ENCODE assay signal across 26 cellular contexts in the genomic region with DNA sequence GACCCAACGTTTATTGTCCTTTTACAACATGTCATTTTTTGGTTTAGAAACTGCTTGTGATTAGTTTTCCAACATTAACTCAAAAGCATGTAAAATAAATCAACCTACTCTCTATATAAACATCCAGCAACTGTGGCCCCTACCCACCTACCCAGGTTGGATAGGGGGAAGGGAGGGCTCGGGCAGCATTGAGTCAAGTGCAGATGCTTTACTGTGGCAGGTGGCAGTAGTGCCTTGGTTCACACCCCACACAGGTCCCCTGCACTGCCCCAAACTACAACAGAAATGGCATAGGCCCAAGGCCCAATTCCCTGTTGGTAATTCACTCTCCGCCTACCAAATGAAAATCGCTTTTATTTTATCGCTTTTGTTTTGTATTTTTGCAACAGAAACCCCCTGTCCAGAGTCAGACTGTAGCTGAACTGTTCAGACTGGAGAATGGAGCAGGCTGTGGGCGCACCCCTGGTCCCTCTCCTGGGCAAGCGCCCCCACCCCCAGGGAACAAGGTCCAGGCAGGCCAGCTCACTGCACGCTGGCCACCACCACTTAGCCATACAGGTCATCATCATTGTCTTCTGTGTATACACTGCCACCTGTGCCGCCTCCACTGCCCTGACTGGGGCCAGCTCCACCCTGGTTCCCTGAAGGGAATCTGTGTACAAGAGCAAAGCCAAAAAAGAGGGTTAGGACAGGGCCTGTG. TPM values are rescaled to one million over a fixed set of nuclear protein-coding genes. Genes with fewer than 3 reads are reported as not detected.
DNase-seq lines count a peak whose midpoint lies in the region; ATAC-seq, FAIRE-seq and TF ChIP-seq lines count a peak whose summit lies in the region.
"Had no signal": no experiment of that assay in that cellular context is flagged by ENCODE, and none has a peak within 500 bp of the region (broad histone marks: within the 10 kb centered on the region; RNA-seq: fewer than 3 reads in every experiment).

No MANE protein-coding gene starts in this region.

- H2BK5ac ChIP-seq in IMR-90 (ENCODE audit: low read depth, low read length, poor library complexity, severe bottlenecking) = no peak overlapping the region

- H3K9me1 ChIP-seq in IMR-90 (ENCODE audit: insufficient read depth, low read length) = peaks cover 10% of the 10 kb centered on the region

- H2AK9ac ChIP-seq in IMR-90 (replicated peaks; ENCODE audit: low read depth, low read length, poor library complexity) = no peak overlapping the region

- H3K79me1 ChIP-seq in IMR-90 (ENCODE audit: low read depth in 1 of 2, low read length in 2 of 2) = peaks cover 33 to 44% of the 10 kb centered on the region in 2 experiments

- H2AFZ ChIP-seq in IMR-90 (replicated peaks; ENCODE audit: low read length, poor library complexity) = no peak overlapping the region

- peaks cover 17% of the 10 kb centered on the region; the same call in 1 of the 2 replicates for H4K20me1 ChIP-seq in IMR-90 (ENCODE audit: insufficient read depth, low read length)

- H2BK120ac ChIP-seq in IMR-90 (ENCODE audit: low read depth, low read length) = no peak overlapping the region

- H4K5ac ChIP-seq in IMR-90 (ENCODE audit: low read depth, low read length) = no peak overlapping the region

- dilution Hi-C loops in IMR-90 (cut with HindIII; ENCODE audit: low sequenced_read_pairs, unreplicated experiment) = no loop called here

- FAIRE-seq in bronchial epithelial cell (lab: Jason Lieb, UNC) = peak; percentile 7
- FAIRE-seq: frontal cortex had no signal

- H3K27me3 Mint-ChIP-seq in activated naive CD4-positive, alpha-beta T cell treated with anti-CD3 and anti-CD28 coated beads, Interleukin-2, amount 50 U/mL, for 24 hours = no peaks in the 10 kb centered on the region
- H3K27me3 Mint-ChIP-seq in activated naive CD4-positive, alpha-beta T cell treated with anti-CD3 and anti-CD28 coated beads, Interleukin-2, amount 10 ng/mL, durations not matched to agents 7 days and 5 days = no peaks in the 10 kb centered on the region

- TF ChIP-seq CTCF in IMR-90 (conservative IDR thresholded peaks at IDR 0.05; ENCODE audit: low read depth, low read length) = no peak
- TF ChIP-seq CTCF in bronchial epithelial cell (IDR thresholded peaks at IDR 0.05; ENCODE audit: insufficient read depth, low read length, severe bottlenecking) = no peak
- no peak for TF ChIP-seq CTCF in stomach (IDR thresholded peaks at IDR 0.05)

- ATAC-seq in IMR-90 (ENCODE audit: low read depth) (no peak), sciatic nerve (peak; percentile 20), HG02623 (IDR thresholded peaks at IDR 0.05; ENCODE audit: unreplicated experiment) (no peak)

- POLR2A ChIA-PET in IMR-90 (lab: Charles Lee; ENCODE audit: unreplicated experiment) = no interaction called here

- no peak for TF ChIP-seq POLR2A in IMR-90 (IDR thresholded peaks at IDR 0.05; ENCODE audit: low read depth, low read length)
- TF ChIP-seq POLR2A in stomach (IDR thresholded peaks at IDR 0.05) = no peak

- H2BK15ac ChIP-seq in IMR-90 (ENCODE audit: low read depth, low read length) = no peak overlapping the region

- H3K27ac ChIP-seq in IMR-90 (ENCODE audit: insufficient read depth, low read length) = no peak overlapping the region
- H3K27ac ChIP-seq in stomach = no peak overlapping the region
- H3K27ac ChIP-seq: dorsolateral prefrontal cortex, prostate gland, skin epidermis had no signal

- H4K8ac ChIP-seq in IMR-90 (ENCODE audit: low read depth in 2 of 2, low read length in 2 of 2) = no peak overlapping the region

- no peak overlapping the region for H3K56ac ChIP-seq in IMR-90 (ENCODE audit: extremely low read depth, insufficient read depth, low read length)

- in situ Hi-C loops in IMR-90 (cut with MboI; ENCODE audit: low sequenced_read_pairs) = no loop called here

- no peak for DNase-seq in activated naive CD4-positive, alpha-beta T cell treated with anti-CD3 and anti-CD28 coated beads, Interleukin-2, amount 10 ng/mL, durations not matched to agents 7 days and 5 days
- DNase-seq in IMR-90 (no peak), bronchial epithelial cell (ENCODE audit: low read depth) (no peak), sciatic nerve (ENCODE audit: low spot score) (no peak), stomach (no peak), SK-N-DZ (ENCODE audit: low spot score) (no peak)
- DNase-seq: activated CD4-positive, alpha-beta T cell treated with anti-CD3 and anti-CD28 coated beads, Interleukin-2, amount 50 U/mL, for 48 hours; activated T-cell treated with anti-CD3 and anti-CD28 coated beads, Interleukin-2, amount 50 U/mL, for 4 hours; dorsolateral prefrontal cortex; erythroblast; hypothalamus; islet precursor cell; KG1; mesendoderm; NCI-H2029; NCI-H446; NK-92 treated with Interleukin-12 subunit alpha and Interleukin-12 subunit beta, amount 100 ng/mL, for 24 hours; stimulated activated CD4-positive, alpha-beta T cell treated with anti-CD3 and anti-CD28 coated beads, Interleukin-4, amount 100 ng/mL, for 24 hours; substantia nigra; SW 1271 had no signal

- no peak overlapping the region for H3K4me3 Mint-ChIP-seq in activated naive CD4-positive, alpha-beta T cell treated with anti-CD3 and anti-CD28 coated beads, Interleukin-2, amount 50 U/mL, for 24 hours
- no peak overlapping the region for H3K4me3 Mint-ChIP-seq in activated naive CD4-positive, alpha-beta T cell treated with anti-CD3 and anti-CD28 coated beads, Interleukin-2, amount 10 ng/mL, durations not matched to agents 7 days and 5 days
- H3K4me3 Mint-ChIP-seq: activated T-cell treated with anti-CD3 and anti-CD28 coated beads, Interleukin-2, amount 50 U/mL, for 4 hours; CD14-positive monocyte had no signal

- peak overlapping the region; percentile 83 for H3K27ac Mint-ChIP-seq in activated naive CD4-positive, alpha-beta T cell treated with anti-CD3 and anti-CD28 coated beads, Interleukin-2, amount 50 U/mL, for 24 hours
- no peak overlapping the region for H3K27ac Mint-ChIP-seq in activated naive CD4-positive, alpha-beta T cell treated with anti-CD3 and anti-CD28 coated beads, Interleukin-2, amount 10 ng/mL, durations not matched to agents 7 days and 5 days

- no peak overlapping the region for H3K4me2 ChIP-seq in IMR-90 (ENCODE audit: low read depth, low read length)

- H3K23ac ChIP-seq in IMR-90 (ENCODE audit: low read depth, low read length) = no peak overlapping the region

- BruUV-seq in IMR-90 (replicated peaks; lab: Mats Ljungman, UMichigan) = TSS peak; percentile 57

- H3K4me1 ChIP-seq in IMR-90 (ENCODE audit: control insufficient read depth, insufficient read depth, low read length) (no peaks in the 10 kb centered on the region), stomach (no peaks in the 10 kb centered on the region)
- H3K4me1 ChIP-seq: prostate gland had no signal

- no peaks in the 10 kb centered on the region for H3K4me1 Mint-ChIP-seq in activated naive CD4-positive, alpha-beta T cell treated with anti-CD3 and anti-CD28 coated beads, Interleukin-2, amount 50 U/mL, for 24 hours
- no peaks in the 10 kb centered on the region for H3K4me1 Mint-ChIP-seq in activated naive CD4-positive, alpha-beta T cell treated with anti-CD3 and anti-CD28 coated beads, Interleukin-2, amount 10 ng/mL, durations not matched to agents 7 days and 5 days
- H3K4me1 Mint-ChIP-seq: CD14-positive monocyte had no signal

- H3K27me3 ChIP-seq in IMR-90 (ENCODE audit: control insufficient read depth, insufficient read depth, low read length) = no peaks in the 10 kb centered on the region
- no peaks in the 10 kb centered on the region for H3K27me3 ChIP-seq in bronchial epithelial cell (ENCODE audit: control insufficient read depth, insufficient read depth, low read length)
- no peaks in the 10 kb centered on the region for H3K27me3 ChIP-seq in stomach
- H3K27me3 ChIP-seq: dorsolateral prefrontal cortex had no signal

- H3K4me3 ChIP-seq in IMR-90 (ENCODE audit: insufficient read depth, low read depth, low read length) (no peak overlapping the region), bronchial epithelial cell (ENCODE audit: low read depth, low read length) (no peak overlapping the region), stomach (no peak overlapping the region)
- H3K4me3 ChIP-seq: dorsolateral prefrontal cortex, prostate gland, skin epidermis had no signal

- H2AK5ac ChIP-seq in IMR-90 (ENCODE audit: low read depth, low read length) = no peak overlapping the region

- H3K36me3 ChIP-seq in IMR-90 (ENCODE audit: control insufficient read depth, insufficient read depth, low read length) (peaks cover 64% of the 10 kb centered on the region), bronchial epithelial cell (ENCODE audit: control insufficient read depth, insufficient read depth, low read length) (peaks cover 38% of the 10 kb centered on the region), stomach (peaks cover 75 to 100% (median 99%) of the 10 kb centered on the region in 4 donors)

- H3K36me3 Mint-ChIP-seq in activated naive CD4-positive, alpha-beta T cell treated with anti-CD3 and anti-CD28 coated beads, Interleukin-2, amount 50 U/mL, for 24 hours = peaks cover 20% of the 10 kb centered on the region
- H3K36me3 Mint-ChIP-seq in activated naive CD4-positive, alpha-beta T cell treated with anti-CD3 and anti-CD28 coated beads, Interleukin-2, amount 10 ng/mL, durations not matched to agents 7 days and 5 days = peaks cover 71% of the 10 kb centered on the region

- TF ChIP-seq EP300 in stomach (IDR thresholded peaks at IDR 0.05) = no peak

- WGBS in IMR-90 (ENCODE audit: extremely low coverage in 2 of 2, insufficient read length in 1 of 2), 2 experiments = 93% methylated on average over 3 of the region's 9 CpGs; no CpG with 5 or more reads in 1 of the 2 experiments
- WGBS in stomach, 5 donors = 91 to 96% (median 94%) methylated on average over 8 to 9 of the region's 9 CpGs

- H3K4ac ChIP-seq in IMR-90 (ENCODE audit: low read depth, low read length) = no peak overlapping the region

- no peaks in the 10 kb centered on the region for H3K9me3 Mint-ChIP-seq in activated naive CD4-positive, alpha-beta T cell treated with anti-CD3 and anti-CD28 coated beads, Interleukin-2, amount 50 U/mL, for 24 hours
- no peaks in the 10 kb centered on the region for H3K9me3 Mint-ChIP-seq in activated naive CD4-positive, alpha-beta T cell treated with anti-CD3 and anti-CD28 coated beads, Interleukin-2, amount 10 ng/mL, durations not matched to agents 7 days and 5 days
- H3K9me3 Mint-ChIP-seq: activated T-cell treated with anti-CD3 and anti-CD28 coated beads, Interleukin-2, amount 50 U/mL, for 4 hours; CD14-positive monocyte had no signal

- no peak overlapping the region for H3K9ac ChIP-seq in IMR-90 (ENCODE audit: low read depth, low read length)

- CTCF ChIA-PET in activated naive CD4-positive, alpha-beta T cell treated with anti-CD3 and anti-CD28 coated beads, Interleukin-2, amount 10 ng/mL, durations not matched to agents 7 days and 5 days (lab: Charles Lee) = interaction anchor here (0.7 to 1.3 kb wide), 2 partner anchors 15 to 157 kb away, joined by 3 to 4 read pairs; no protein-coding TSS in a partner anchor
- CTCF ChIA-PET in IMR-90 (lab: Yijun Ruan, JAX) = no interaction called here

- no peak overlapping the region for H3K18ac ChIP-seq in IMR-90 (ENCODE audit: low read depth, low read length)

- H4K91ac ChIP-seq in IMR-90 (ENCODE audit: insufficient read depth, low read depth, low read length) = no peak overlapping the region

- intact Hi-C loops in IMR-90 (cut with micrococcal nuclease) (no loop called here), sciatic nerve (cut with DNase I) (no loop called here), stomach (cut with DNase I; ENCODE audit: low total_unique reads) (no loop called here)

- no peak for TF ChIP-seq RAD21 in IMR-90 (IDR thresholded peaks at IDR 0.05; ENCODE audit: low read length)

- H3K9me3 ChIP-seq in IMR-90 (ENCODE audit: control insufficient read depth, insufficient read depth, low read length) (no peaks in the 10 kb centered on the region), stomach (no peaks in the 10 kb centered on the region)
- H3K9me3 ChIP-seq: prostate gland had no signal

- no peak overlapping the region for H3K14ac ChIP-seq in IMR-90 (replicated peaks; ENCODE audit: low read depth, low read length)

- H2BK20ac ChIP-seq in IMR-90 (ENCODE audit: low read depth, low read length) = no peak overlapping the region

RNA-seq across cellular contexts. Expression of a gene that starts 15.7 kb away (rescaled TPM):
- total RNA-seq in IMR-90 (2012; rRNA removed) = 492 and 516 TPM in 2 replicates
- polyA plus RNA-seq in IMR-90 (2012; rRNA removed) = 291 and 292 TPM in 2 replicates
- polyA plus RNA-seq in IMR-90 (2012; cell fraction: cytosol; rRNA removed) = 120 and 175 TPM in 2 replicates
- 208 and 316 TPM in 2 replicates for polyA plus RNA-seq in IMR-90 (2012; cell fraction: nucleus; rRNA removed; ENCODE audit: low replicate concordance)
- 320 and 342 TPM in 2 replicates for total RNA-seq in bronchial epithelial cell
- total RNA-seq in sciatic nerve = 166 TPM
- 100 to 1,000 TPM; 113 to 238 (median 146) TPM for total RNA-seq in stomach
- polyA plus RNA-seq in stomach = 10 to 100 TPM; 53.2 to 60.5 (median 53.5) TPM
- 205 and 231 TPM in 2 replicates for polyA plus RNA-seq in SK-N-DZ (2014; cell fraction: cytosol; rRNA removed)
- 135 and 148 TPM in 2 replicates for polyA plus RNA-seq in SK-N-DZ (2014; cell fraction: nucleus; rRNA removed)

RNA-seq across cellular contexts. Expression of a gene that starts 23.0 kb away (rescaled TPM):
- total RNA-seq in IMR-90 (2012; rRNA removed) (13.9 and 16.1 TPM in 2 replicates), bronchial epithelial cell (7.6 and 9.7 TPM in 2 replicates), sciatic nerve (17.5 TPM), stomach (10 to 100 TPM in 3 of 5 donors, 1 to 10 TPM in 2; 1.3 to 30.9 (median 15.8) TPM)
- polyA plus RNA-seq in IMR-90 (2012; rRNA removed) (19.3 and 20.4 TPM in 2 replicates), stomach (10 to 100 TPM; 11.8 to 29.8 (median 17.1) TPM)
- 7.4 and 21.5 TPM in 2 replicates for polyA plus RNA-seq in IMR-90 (2012; cell fraction: cytosol; rRNA removed)
- polyA plus RNA-seq in IMR-90 (2012; cell fraction: nucleus; rRNA removed; ENCODE audit: low replicate concordance) = 58.3 and 59.6 TPM in 2 replicates
- 69.4 and 102 TPM in 2 replicates for polyA plus RNA-seq in SK-N-DZ (2014; cell fraction: cytosol; rRNA removed)
- polyA plus RNA-seq in SK-N-DZ (2014; cell fraction: nucleus; rRNA removed) = 300 and 345 TPM in 2 replicates

RNA-seq across cellular contexts. Expression of a gene that starts 39.7 kb away (rescaled TPM):
- 8.1 and 9.3 TPM in 2 replicates for total RNA-seq in IMR-90 (2012; rRNA removed)
- polyA plus RNA-seq in IMR-90 (2012; rRNA removed) = 17.9 and 18.2 TPM in 2 replicates
- polyA plus RNA-seq in IMR-90 (2012; cell fraction: cytosol; rRNA removed) = 12.1 and 14.7 TPM in 2 replicates
- polyA plus RNA-seq in IMR-90 (2012; cell fraction: nucleus; rRNA removed; ENCODE audit: low replicate concordance) = 44.2 and 48.5 TPM in 2 replicates
- 22.9 and 25.3 TPM in 2 replicates for total RNA-seq in bronchial epithelial cell
- 25.0 TPM for total RNA-seq in sciatic nerve
- total RNA-seq in stomach = 10 to 100 TPM; 12.9 to 26.2 (median 15.6) TPM
- 10 to 100 TPM in 2 of 3 donors, 1 to 10 TPM in 1; 4.3 to 17.9 (median 14.3) TPM for polyA plus RNA-seq in stomach
- polyA plus RNA-seq in SK-N-DZ (2014; cell fraction: cytosol; rRNA removed) = 16.2 and 18.0 TPM in 2 replicates
- 18.1 and 21.6 TPM in 2 replicates for polyA plus RNA-seq in SK-N-DZ (2014; cell fraction: nucleus; rRNA removed)

RNA-seq across cellular contexts. Expression of a gene that starts 46.2 kb away (rescaled TPM):
- 232 and 250 TPM in 2 replicates for total RNA-seq in IMR-90 (2012; rRNA removed)
- polyA plus RNA-seq in IMR-90 (2012; rRNA removed) = 177 and 179 TPM in 2 replicates
- polyA plus RNA-seq in IMR-90 (2012; cell fraction: cytosol; rRNA removed) = 166 and 206 TPM in 2 replicates
- 101 and 114 TPM in 2 replicates for polyA plus RNA-seq in IMR-90 (2012; cell fraction: nucleus; rRNA removed; ENCODE audit: low replicate concordance)
- total RNA-seq in bronchial epithelial cell = 165 and 248 TPM in 2 replicates
- total RNA-seq in sciatic nerve = 48.5 TPM
- 10 to 100 TPM; 19.3 to 80.8 (median 52.7) TPM for total RNA-seq in stomach
- polyA plus RNA-seq in stomach = 100 to 1,000 TPM in 1 of 3 donors, 10 to 100 TPM in 2; 93.7 to 126 (median 99.6) TPM
- 220 and 242 TPM in 2 replicates for polyA plus RNA-seq in SK-N-DZ (2014; cell fraction: cytosol; rRNA removed)
- 226 and 235 TPM in 2 replicates for polyA plus RNA-seq in SK-N-DZ (2014; cell fraction: nucleus; rRNA removed)

RNA-seq across cellular contexts. Expression of a gene that starts 58.9 kb away (rescaled TPM):
- total RNA-seq in IMR-90 (2012; rRNA removed) (12.0 and 13.3 TPM in 2 replicates), bronchial epithelial cell (10.3 and 12.2 TPM in 2 replicates), sciatic nerve (15.9 TPM), stomach (10 to 100 TPM in 4 of 5 donors, 1 to 10 TPM in 1; 8.6 to 63.0 (median 24.9) TPM)
- polyA plus RNA-seq in IMR-90 (2012; rRNA removed) (37.7 and 40.2 TPM in 2 replicates), stomach (10 to 100 TPM; 10.3 to 13.7 (median 12.9) TPM)
- polyA plus RNA-seq in IMR-90 (2012; cell fraction: cytosol; rRNA removed) = 26.8 and 29.7 TPM in 2 replicates
- 47.1 and 62.1 TPM in 2 replicates for polyA plus RNA-seq in IMR-90 (2012; cell fraction: nucleus; rRNA removed; ENCODE audit: low replicate concordance)
- 3.3 and 4.1 TPM in 2 replicates for polyA plus RNA-seq in SK-N-DZ (2014; cell fraction: cytosol; rRNA removed)
- 11.8 and 12.0 TPM in 2 replicates for polyA plus RNA-seq in SK-N-DZ (2014; cell fraction: nucleus; rRNA removed)
